1 cellular context compared by ENCODE assay signal in the genomic region with DNA sequence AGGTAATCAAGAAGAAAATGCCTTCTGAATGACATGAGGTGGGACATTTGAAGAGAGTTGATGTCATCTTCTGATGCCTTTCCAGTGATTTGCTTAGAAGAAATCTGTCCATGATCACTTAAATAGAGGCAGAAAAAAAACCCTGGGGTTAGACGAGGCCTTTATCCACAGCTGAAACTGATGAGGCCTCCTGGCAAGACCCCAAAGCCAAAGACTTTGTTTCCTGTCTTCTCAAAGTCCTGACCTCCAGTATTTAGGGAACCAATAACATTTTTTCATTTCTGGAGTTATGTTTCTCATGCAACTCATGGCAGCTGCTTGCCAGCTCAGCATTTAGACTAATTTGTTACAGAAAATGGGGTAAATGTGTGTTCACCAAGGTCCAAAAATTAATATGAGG.
TF ChIP-seq lines count a peak whose summit lies in the region.

No MANE protein-coding gene starts in this region.

TF ChIP-seq in IMR-90, 13 proteins besides CTCF, POLR2A, EP300 and RAD21:
- TF ChIP-seq MAFK (IDR thresholded peaks at IDR 0.05; ENCODE audit: low read depth, low read length) (0 out of 2 replicates have a peak, but pooled peaks have one; percentile 5), MAZ (IDR thresholded peaks at IDR 0.05; ENCODE audit: borderline replicate concordance, low read depth, low read length) (no peak)
